ENCODE assay signal across 8 cellular contexts in genomic region chr14:65336191-65336591, GRCh38.
A peak's percentile ranks its signal among the peaks of the same experiment; 100 is the strongest.
DNase-seq lines count a peak whose midpoint lies in the region; ATAC-seq and TF ChIP-seq lines count a peak whose summit lies in the region.

No MANE protein-coding gene starts in this region.

- no peaks in the 10 kb centered on the region for H3K36me3 Mint-ChIP-seq in CD4-positive, alpha-beta memory T cell
- H3K36me3 Mint-ChIP-seq in activated CD8-positive, alpha-beta T cell treated with anti-CD3 and anti-CD28 coated beads for 36 hours (ENCODE audit: low read depth) = peaks cover 13% of the 10 kb centered on the region

- DNase-seq in CD4-positive, alpha-beta memory T cell = no peak
- DNase-seq in activated CD8-positive, alpha-beta T cell treated with anti-CD3 and anti-CD28 coated beads for 36 hours = peak; percentile 81
- DNase-seq in right atrium auricular region (ENCODE audit: low spot score) (no peak), mucosa of descending colon (no peak), NCI-H1436 (lab: John Stamatoyannopoulos, UW) (no peak), NCI-H1092 treated with DMSO at 0.1 percent for 48 hours (lab: John Stamatoyannopoulos, UW) (no peak)

- intact Hi-C loops in CD4-positive, alpha-beta memory T cell (cut with micrococcal nuclease) = no loop called here
- intact Hi-C loops in activated CD8-positive, alpha-beta T cell treated with anti-CD3 and anti-CD28 coated beads for 36 hours (cut with micrococcal nuclease) = loop anchor here (5.0 kb wide), 2 partner anchors 34 to 49 kb away; no protein-coding TSS in a partner anchor
- intact Hi-C loops in mucosa of descending colon (cut with DNase I, micrococcal nuclease) = no loop called here

- H3K4me1 Mint-ChIP-seq in CD4-positive, alpha-beta memory T cell = peaks cover 12 to 23% (median 18%) of the 10 kb centered on the region in 4 donors
- peaks cover 56% of the 10 kb centered on the region for H3K4me1 Mint-ChIP-seq in activated CD8-positive, alpha-beta T cell treated with anti-CD3 and anti-CD28 coated beads for 36 hours (ENCODE audit: low read depth)

- H3K9me3 ChIP-seq in CD4-positive, alpha-beta memory T cell (ENCODE audit: control insufficient read depth in 1 of 2, low read length in 2 of 2) = no peaks in the 10 kb centered on the region
- no peaks in the 10 kb centered on the region for H3K9me3 ChIP-seq in mucosa of rectum (ENCODE audit: control insufficient read depth in 2 of 2, low read length in 2 of 2)
- H3K9me3 ChIP-seq in right atrium auricular region = no peaks in the 10 kb centered on the region
- H3K9me3 ChIP-seq in mucosa of descending colon = no peaks in the 10 kb centered on the region

- no peaks in the 10 kb centered on the region for H3K27me3 ChIP-seq in CD4-positive, alpha-beta memory T cell (ENCODE audit: insufficient read depth, low read length)
- H3K27me3 ChIP-seq in mucosa of rectum (ENCODE audit: control insufficient read depth in 2 of 2, insufficient read depth in 2 of 2, low read length in 2 of 2) = no peaks in the 10 kb centered on the region
- H3K27me3 ChIP-seq in right atrium auricular region = no peaks in the 10 kb centered on the region

- no peaks in the 10 kb centered on the region for H3K9me3 Mint-ChIP-seq in CD4-positive, alpha-beta memory T cell
- H3K9me3 Mint-ChIP-seq in activated CD8-positive, alpha-beta T cell treated with anti-CD3 and anti-CD28 coated beads for 36 hours = no peaks in the 10 kb centered on the region

- no peaks in the 10 kb centered on the region for H3K36me3 ChIP-seq in CD4-positive, alpha-beta memory T cell (ENCODE audit: insufficient read depth, low read length)
- H3K36me3 ChIP-seq in mucosa of rectum (ENCODE audit: control insufficient read depth in 2 of 2, insufficient read depth in 2 of 2, low read length in 2 of 2) = no peaks in the 10 kb centered on the region
- H3K36me3 ChIP-seq in right atrium auricular region = no peaks in the 10 kb centered on the region
- H3K36me3 ChIP-seq in mucosa of descending colon (ENCODE audit: low read depth) = no peaks in the 10 kb centered on the region

- H3K27me3 Mint-ChIP-seq in CD4-positive, alpha-beta memory T cell = no peaks in the 10 kb centered on the region
- H3K27me3 Mint-ChIP-seq in activated CD8-positive, alpha-beta T cell treated with anti-CD3 and anti-CD28 coated beads for 36 hours = no peaks in the 10 kb centered on the region

- ATAC-seq in HG02642 (IDR thresholded peaks at IDR 0.05; ENCODE audit: poor library complexity, unreplicated experiment) = peak; percentile 75
- peak; percentile 89 for ATAC-seq in activated CD8-positive, alpha-beta T cell treated with anti-CD3 and anti-CD28 coated beads for 36 hours
- ATAC-seq in mucosa of descending colon = no peak

- H3K4me3 Mint-ChIP-seq in CD4-positive, alpha-beta memory T cell = peak overlapping the region in 3 of 8 donors; percentile 1 to 56 (median 45)
- peak overlapping the region; percentile 80 for H3K4me3 Mint-ChIP-seq in activated CD8-positive, alpha-beta T cell treated with anti-CD3 and anti-CD28 coated beads for 36 hours

- peaks cover 9% of the 10 kb centered on the region for H3K4me1 ChIP-seq in CD4-positive, alpha-beta memory T cell (ENCODE audit: insufficient read depth, low read length)
- peaks cover 26 to 32% of the 10 kb centered on the region in 2 donors for H3K4me1 ChIP-seq in mucosa of rectum (ENCODE audit: control insufficient read depth in 2 of 2, insufficient read depth in 2 of 2, low read length in 2 of 2)
- H3K4me1 ChIP-seq in right atrium auricular region = peaks cover 0 to 10% of the 10 kb centered on the region in 2 donors
- peaks cover 31% of the 10 kb centered on the region for H3K4me1 ChIP-seq in mucosa of descending colon (ENCODE audit: low read depth)

- CTCF ChIA-PET in CD4-positive, alpha-beta memory T cell (lab: Charles Lee; ENCODE audit: partially characterized antibody) = no interaction called here
- CTCF ChIA-PET in activated CD8-positive, alpha-beta T cell treated with anti-CD3 and anti-CD28 coated beads for 36 hours (lab: Charles Lee) = interaction anchor here (1.1 to 2.2 kb wide), 3 partner anchors 33 to 75 kb away, joined by 3 to 6 read pairs (median 5); no protein-coding TSS in a partner anchor

- H3K27ac Mint-ChIP-seq in CD4-positive, alpha-beta memory T cell = peak overlapping the region in 5 of 7 donors; percentile 6 to 59 (median 37)
- H3K27ac Mint-ChIP-seq in activated CD8-positive, alpha-beta T cell treated with anti-CD3 and anti-CD28 coated beads for 36 hours = peak overlapping the region; percentile 94

- no peak overlapping the region for H3K27ac ChIP-seq in CD4-positive, alpha-beta memory T cell (ENCODE audit: low read depth, low read length)
- H3K27ac ChIP-seq in mucosa of rectum (ENCODE audit: low read depth in 2 of 2, low read length in 2 of 2) = peak overlapping the region; percentile 75 to 92
- no peak overlapping the region for H3K27ac ChIP-seq in right atrium auricular region

- POLR2A ChIA-PET in CD4-positive, alpha-beta memory T cell (lab: Charles Lee; ENCODE audit: partially characterized antibody) = no interaction called here
- POLR2A ChIA-PET in activated CD8-positive, alpha-beta T cell treated with anti-CD3 and anti-CD28 coated beads for 36 hours (lab: Charles Lee) = interaction anchor here (0.7 to 2.5 kb wide), 13 partner anchors 11 to 216 kb away, joined by 3 to 12 read pairs (median 4); no protein-coding TSS in a partner anchor

- no peak for TF ChIP-seq CTCF in activated CD8-positive, alpha-beta T cell treated with anti-CD3 and anti-CD28 coated beads for 36 hours (IDR thresholded peaks at IDR 0.05)
- TF ChIP-seq CTCF in right atrium auricular region (IDR thresholded peaks at IDR 0.05) = no peak
- no peak for TF ChIP-seq CTCF in mucosa of descending colon (IDR thresholded peaks at IDR 0.05)

- H3K4me3 ChIP-seq in CD4-positive, alpha-beta memory T cell (ENCODE audit: low read length in 2 of 2) = no peak overlapping the region
- H3K4me3 ChIP-seq in mucosa of rectum (ENCODE audit: low read length in 2 of 2) (no peak overlapping the region), right atrium auricular region (no peak overlapping the region), mucosa of descending colon (no peak overlapping the region)

- peak overlapping the region in 1 of 2 donors; percentile 17 for H3K9ac ChIP-seq in mucosa of rectum (ENCODE audit: low read depth in 1 of 2, low read length in 2 of 2)

Comparison
In these comparisons a context has a peak if more than half of its experiments do, and no peak if none do; other contexts are left out.
1. H3K27ac ChIP-seq: peak in mucosa of rectum (2 of 2); none in CD4-positive, alpha-beta memory T cell (single experiment) and right atrium auricular region (0 of 2).